ENCODE assay signal across 11 cellular contexts in the genomic region with DNA sequence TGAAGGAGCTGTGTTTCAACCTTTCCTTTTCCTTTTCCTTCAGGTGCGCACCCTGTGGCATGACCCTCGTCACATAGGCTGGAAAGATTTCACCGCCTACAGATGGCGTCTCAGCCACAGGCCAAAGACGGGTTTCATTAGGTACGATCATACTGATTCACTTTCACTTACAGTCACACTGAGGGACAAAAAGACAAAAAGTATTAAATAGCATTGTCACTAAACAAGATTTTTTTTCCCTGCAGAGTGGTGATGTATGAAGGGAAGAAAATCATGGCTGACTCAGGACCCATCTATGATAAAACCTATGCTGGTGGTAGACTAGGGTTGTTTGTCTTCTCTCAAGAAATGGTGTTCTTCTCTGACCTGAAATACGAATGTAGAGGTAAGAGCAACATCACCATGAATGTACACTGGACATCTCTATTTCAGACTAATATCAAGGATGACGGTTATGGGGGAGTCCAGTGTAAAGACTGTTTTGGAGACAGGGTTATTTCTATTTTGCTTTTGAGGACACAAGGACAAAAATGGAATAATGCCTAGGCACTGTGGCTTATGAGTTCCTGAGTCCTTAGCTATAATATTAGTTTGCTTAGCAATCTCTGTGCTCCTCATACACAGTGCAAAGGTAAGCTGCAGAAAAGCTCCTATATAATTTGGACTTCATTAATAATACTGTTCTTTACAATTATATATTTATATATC. TPM values are rescaled to one million over a fixed set of nuclear protein-coding genes. Genes with fewer than 3 reads are reported as not detected.
DNase-seq lines count a peak whose midpoint lies in the region; ATAC-seq and TF ChIP-seq lines count a peak whose summit lies in the region.
"Had no signal": no experiment of that assay in that cellular context is flagged by ENCODE, and none has a peak within 500 bp of the region (broad histone marks: within the 10 kb centered on the region; RNA-seq: fewer than 3 reads in every experiment).

No MANE protein-coding gene starts in this region.

- H3K4me1 Mint-ChIP-seq in activated CD8-positive, alpha-beta T cell treated with anti-CD3 and anti-CD28 coated beads for 36 hours (ENCODE audit: low read depth) = peaks cover 6% of the 10 kb centered on the region
- H3K4me1 Mint-ChIP-seq: stimulated activated naive B cell treated with anti-CD40 and anti-IgM and Interleukin-4, amounts not matched to agents 10 μg/mL and 1 μg/mL and 100 μg/mL, for 72 hours had no signal

- CTCF ChIA-PET in activated CD8-positive, alpha-beta T cell treated with anti-CD3 and anti-CD28 coated beads for 36 hours (lab: Charles Lee) = interaction anchor here (0.7 to 2.1 kb wide), 8 partner anchors 11 to 163 kb away, joined by 3 to 8 read pairs (median 3); no protein-coding TSS in a partner anchor

- no peak overlapping the region for H3K4me3 Mint-ChIP-seq in activated CD8-positive, alpha-beta T cell treated with anti-CD3 and anti-CD28 coated beads for 36 hours
- H3K4me3 Mint-ChIP-seq: stimulated activated naive B cell treated with anti-CD40 and anti-IgM and Interleukin-4, amounts not matched to agents 10 μg/mL and 1 μg/mL and 100 μg/mL, for 72 hours had no signal

- H3K36me3 Mint-ChIP-seq in activated CD8-positive, alpha-beta T cell treated with anti-CD3 and anti-CD28 coated beads for 36 hours (ENCODE audit: low read depth) = no peaks in the 10 kb centered on the region
- H3K36me3 Mint-ChIP-seq: stimulated activated naive B cell treated with anti-CD40 and anti-IgM and Interleukin-4, amounts not matched to agents 10 μg/mL and 1 μg/mL and 100 μg/mL, for 72 hours had no signal

- POLR2A ChIA-PET in activated CD8-positive, alpha-beta T cell treated with anti-CD3 and anti-CD28 coated beads for 36 hours (lab: Charles Lee) = interaction anchor here (1.1 kb wide), 1 partner anchor 36 kb away, joined by 3 read pairs; no protein-coding TSS in a partner anchor

- no peaks in the 10 kb centered on the region for H3K9me3 Mint-ChIP-seq in activated CD8-positive, alpha-beta T cell treated with anti-CD3 and anti-CD28 coated beads for 36 hours
- H3K9me3 Mint-ChIP-seq: stimulated activated naive B cell treated with anti-CD40 and anti-IgM and Interleukin-4, amounts not matched to agents 10 μg/mL and 1 μg/mL and 100 μg/mL, for 72 hours had no signal

- no peak overlapping the region for H3K4me3 ChIP-seq in fibroblast of the aortic adventitia (ENCODE audit: low read depth, low read length)

- intact Hi-C loops in activated CD8-positive, alpha-beta T cell treated with anti-CD3 and anti-CD28 coated beads for 36 hours (cut with micrococcal nuclease) = loop anchor here (10.0 kb wide), 1 partner anchor 71 kb away; no protein-coding TSS in a partner anchor

- no peak for TF ChIP-seq CTCF in activated CD8-positive, alpha-beta T cell treated with anti-CD3 and anti-CD28 coated beads for 36 hours (IDR thresholded peaks at IDR 0.05)
- no peak for TF ChIP-seq CTCF in fibroblast of the aortic adventitia (IDR thresholded peaks at IDR 0.05; ENCODE audit: insufficient read depth, low read length)

- peaks cover 2% of the 10 kb centered on the region for H3K27me3 Mint-ChIP-seq in activated CD8-positive, alpha-beta T cell treated with anti-CD3 and anti-CD28 coated beads for 36 hours

- peak; percentile 65 for ATAC-seq in activated CD8-positive, alpha-beta T cell treated with anti-CD3 and anti-CD28 coated beads for 36 hours
- ATAC-seq in GM21390 (IDR thresholded peaks at IDR 0.05; ENCODE audit: unreplicated experiment) = no peak
- no peak for ATAC-seq in HG03135 (IDR thresholded peaks at IDR 0.05; ENCODE audit: unreplicated experiment)
- ATAC-seq: stimulated activated naive B cell treated with anti-CD40 and anti-IgM and Interleukin-4, amounts not matched to agents 10 μg/mL and 1 μg/mL and 100 μg/mL, for 72 hours had no signal

- H3K27ac Mint-ChIP-seq in activated CD8-positive, alpha-beta T cell treated with anti-CD3 and anti-CD28 coated beads for 36 hours = no peak overlapping the region
- H3K27ac Mint-ChIP-seq: stimulated activated naive B cell treated with anti-CD40 and anti-IgM and Interleukin-4, amounts not matched to agents 10 μg/mL and 1 μg/mL and 100 μg/mL, for 72 hours had no signal

- peak; percentile 28 for DNase-seq in stimulated activated CD4-positive, alpha-beta T cell treated with anti-CD3 and anti-CD28 coated beads, Interleukin-15, amount 100 ng/mL, for 24 hours
- DNase-seq in stimulated activated CD4-positive, alpha-beta T cell treated with anti-CD3 and anti-CD28 coated beads, Interleukin-4, amount 100 ng/mL, for 24 hours = no peak
- DNase-seq in activated CD8-positive, alpha-beta T cell treated with anti-CD3 and anti-CD28 coated beads for 36 hours = peak; percentile 51
- DNase-seq in fibroblast of the aortic adventitia (ENCODE audit: low read depth) = peak; percentile 22
- DNase-seq in OCI-M2 (lab: John Stamatoyannopoulos, UW; ENCODE audit: unreplicated experiment) = no peak
- no peak for DNase-seq in activated CD4-positive, CD25-positive, alpha-beta regulatory T cell treated with anti-CD3 and anti-CD28 coated beads, Interleukin-2, amount 50 U/mL, for 72 hours
- DNase-seq: Karpas-422; SHP77; stimulated activated naive B cell treated with anti-CD40 and anti-IgM and Interleukin-4, amounts not matched to agents 10 μg/mL and 1 μg/mL and 100 μg/mL, for 72 hours had no signal

RNA-seq across cellular contexts. Expression of a gene that starts 13.3 kb away (rescaled TPM):
- total RNA-seq in activated CD8-positive, alpha-beta T cell treated with anti-CD3 and anti-CD28 coated beads for 36 hours = 1 to 10 TPM in 1 of 2 experiments, under 1 TPM in 1; 0.54 to 1.1 TPM
- 141 and 353 TPM in 2 replicates for total RNA-seq in fibroblast of the aortic adventitia (ENCODE audit: low replicate concordance)

Comparison
In these comparisons a context has a peak if more than half of its experiments do, and no peak if none do; other contexts are left out.
1. DNase-seq: peak in stimulated activated CD4-positive, alpha-beta T cell treated with anti-CD3 and anti-CD28 coated beads, Interleukin-15, amount 100 ng/mL, for 24 hours (single experiment), activated CD8-positive, alpha-beta T cell treated with anti-CD3 and anti-CD28 coated beads for 36 hours (single experiment) and fibroblast of the aortic adventitia (single experiment); none in stimulated activated CD4-positive, alpha-beta T cell treated with anti-CD3 and anti-CD28 coated beads, Interleukin-4, amount 100 ng/mL, for 24 hours (single experiment), OCI-M2 (single experiment) and activated CD4-positive, CD25-positive, alpha-beta regulatory T cell treated with anti-CD3 and anti-CD28 coated beads, Interleukin-2, amount 50 U/mL, for 72 hours (single experiment).
2. RNA of a gene that starts 13.3 kb away (total RNA-seq): 141 to 353 TPM in fibroblast of the aortic adventitia; 0.54 to 1.1 TPM in activated CD8-positive, alpha-beta T cell treated with anti-CD3 and anti-CD28 coated beads for 36 hours; every median in the first group is over 10 times any median in the second.